8 cellular contexts compared by ENCODE assay signal in the genomic region with DNA sequence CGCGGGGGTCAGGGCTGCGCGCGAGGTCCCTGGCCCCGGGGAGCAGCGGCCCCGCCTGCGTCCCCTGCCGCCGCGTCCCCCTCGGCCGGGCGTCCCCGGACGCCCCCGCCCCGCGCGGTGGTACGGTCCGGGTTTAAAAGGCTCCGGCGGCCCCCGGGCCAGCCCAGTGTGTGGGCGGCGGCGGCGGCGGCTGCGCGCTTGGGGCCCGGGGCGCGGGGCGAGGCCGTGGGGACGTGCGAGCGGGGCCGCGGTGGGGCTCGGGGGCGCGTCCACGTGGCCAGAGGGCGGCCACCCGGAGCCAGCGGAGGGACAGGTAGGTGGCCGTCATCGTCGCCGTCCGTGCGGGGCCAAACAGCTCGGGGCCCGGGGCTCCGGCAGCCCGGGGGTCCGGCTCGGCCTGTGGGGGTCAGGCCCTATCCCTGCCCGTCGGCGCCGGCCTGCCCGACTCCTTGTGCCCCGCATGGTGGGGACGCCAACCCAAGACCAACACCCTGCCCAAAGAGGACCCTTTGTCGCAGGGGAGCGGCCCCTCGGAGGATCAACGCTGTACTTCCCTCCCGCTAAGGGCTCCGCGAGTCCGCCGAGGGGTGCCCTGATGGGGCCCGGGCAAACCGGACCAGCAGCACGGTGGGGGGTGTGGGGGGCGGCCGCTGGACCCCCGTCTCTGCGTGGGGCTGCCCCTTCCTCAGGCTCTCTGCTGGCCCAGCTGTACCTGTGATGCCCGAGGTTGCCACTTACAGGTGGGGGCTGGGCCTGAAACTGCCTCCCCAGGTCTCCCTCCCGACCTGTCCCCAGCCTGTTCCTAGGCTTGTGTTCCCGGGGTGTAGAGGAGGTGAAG. TPM values are rescaled to one million over a fixed set of nuclear protein-coding genes. Genes with fewer than 3 reads are reported as not detected.
DNase-seq lines count a peak whose midpoint lies in the region; ATAC-seq and TF ChIP-seq lines count a peak whose summit lies in the region.

PLXNA3 (plus strand) TSS at position 166 of the 838 bp plus-strand sequence. CDS start 1,903 bp downstream, outside the sequence.

- H3K4me1 ChIP-seq in HUES64 (ENCODE audit: insufficient read depth, low read length) (no peaks in the 10 kb centered on the region), duodenal mucosa (ENCODE audit: control insufficient read depth in 1 of 2, insufficient read depth in 2 of 2, low read length in 2 of 2) (peaks cover 6 to 8% of the 10 kb centered on the region in 2 donors)

- under 1% methylated on average over 84 of the region's 88 CpGs for WGBS in HUES64

- H3K27me3 ChIP-seq in HUES64 (ENCODE audit: insufficient read depth, low read length) (0 out of 2 replicates have a peak, but pooled peaks cover 2% of the 10 kb centered on the region), duodenal mucosa (ENCODE audit: control insufficient read depth in 1 of 2, insufficient read depth in 2 of 2, low read length in 2 of 2) (no peaks in the 10 kb centered on the region)

- DNase-seq in activated CD4-positive, alpha-beta T cell treated with anti-CD3 and anti-CD28 coated beads for 4 hours: peak; percentile 55 to 69
- DNase-seq in lung microvascular endothelial cell (ENCODE audit: low read depth in 2 of 2): peak; percentile 26 to 51
- peak; percentile 48 for DNase-seq in stimulated activated CD8-positive, alpha-beta memory T cell treated with anti-CD3 and anti-CD28 coated beads, Interleukin-12 subunit alpha, Interleukin-12 subunit beta, amount 100 ng/mL, for 4 hours (ENCODE audit: low read depth)
- no peak for DNase-seq in NOMO-1 (lab: John Stamatoyannopoulos, UW; ENCODE audit: unreplicated experiment in 2 of 2)

- H3K27ac ChIP-seq in C4-2B (peak within 1 kb of the TSS; percentile 69), HUES64 (ENCODE audit: low read depth, low read length) (no peak within 1 kb of the TSS), duodenal mucosa (ENCODE audit: low read depth, low read length) (peak within 1 kb of the TSS; percentile 32)

- no peak for TF ChIP-seq CTCF in C4-2B (conservative IDR thresholded peaks at IDR 0.05)

- H3K9ac ChIP-seq in HUES64 (ENCODE audit: low read depth, low read length) (peak within 1 kb of the TSS; percentile 76), duodenal mucosa (ENCODE audit: low read depth in 1 of 2, low read length in 2 of 2) (peak within 1 kb of the TSS; percentile 43 to 51)

- no peaks in the 10 kb centered on the region for H3K9me3 ChIP-seq in HUES64 (ENCODE audit: insufficient read depth, low read depth, low read length)
- no peaks in the 10 kb centered on the region for H3K9me3 ChIP-seq in duodenal mucosa (ENCODE audit: control insufficient read depth in 1 of 2, low read length in 2 of 2)

- H3K36me3 ChIP-seq in HUES64 (ENCODE audit: insufficient read depth, low read length) (peaks cover 18% of the 10 kb centered on the region), duodenal mucosa (ENCODE audit: control insufficient read depth in 1 of 2, insufficient read depth in 2 of 2, low read length in 2 of 2) (peaks cover 3 to 5% of the 10 kb centered on the region in 2 donors)

- H3K4me3 ChIP-seq in HUES64 (ENCODE audit: low read length): peak within 1 kb of the TSS; percentile 71
- H3K4me3 ChIP-seq in duodenal mucosa (ENCODE audit: low read depth in 1 of 2, low read length in 2 of 2): peak within 1 kb of the TSS; percentile 60 to 64

- peak; percentile 65 for ATAC-seq in GM19463 (IDR thresholded peaks at IDR 0.05; ENCODE audit: unreplicated experiment)

RNA-seq across cellular contexts. Expression of gene PLXNA3, which starts in this region (rescaled TPM):
- polyA plus RNA-seq in HUES64 (2013, experiment 1 of 2): 9.5 TPM
- polyA plus RNA-seq in HUES64 (2013, experiment 2 of 2): 12.7 TPM
- total RNA-seq in lung microvascular endothelial cell: 3.7 and 6.3 TPM in 2 replicates

Comparison
In these comparisons a context has a peak if more than half of its experiments do, and no peak if none do; other contexts are left out.
1. DNase-seq: peak in activated CD4-positive, alpha-beta T cell treated with anti-CD3 and anti-CD28 coated beads for 4 hours (2 of 2), lung microvascular endothelial cell (2 of 2) and stimulated activated CD8-positive, alpha-beta memory T cell treated with anti-CD3 and anti-CD28 coated beads, Interleukin-12 subunit alpha, Interleukin-12 subunit beta, amount 100 ng/mL, for 4 hours (single experiment); none in NOMO-1 (0 of 2).